In the genomic region with DNA sequence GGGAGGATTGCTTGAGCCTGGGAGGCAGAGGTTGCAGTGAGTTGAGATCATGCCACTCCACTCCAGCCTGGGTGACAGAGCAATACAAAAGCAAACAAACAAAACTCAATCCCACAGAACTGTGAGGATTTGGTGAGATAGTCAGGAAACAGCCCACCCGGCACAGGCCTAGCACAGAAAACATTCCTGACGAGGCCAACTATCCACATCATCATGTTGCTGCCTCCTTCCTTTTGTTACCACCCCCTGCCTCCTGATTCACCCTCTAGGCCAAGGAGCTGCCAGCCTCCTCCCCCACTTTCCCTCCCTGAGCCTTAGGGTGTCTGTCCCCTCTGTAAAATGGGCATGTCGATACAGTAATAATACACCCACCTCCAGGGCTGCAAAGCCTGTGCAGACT, we compare ENCODE assay signal across 14 cellular contexts.
DNase-seq lines count a peak whose midpoint lies in the region; ATAC-seq lines count a peak whose summit lies in the region.
"Had no signal": no experiment of that assay in that cellular context is flagged by ENCODE, and none has a peak within 500 bp of the region (broad histone marks: within the 10 kb centered on the region; RNA-seq: fewer than 3 reads in every experiment).

No MANE protein-coding gene starts in this region.

- peaks cover 88% of the 10 kb centered on the region for H3K4me1 Mint-ChIP-seq in activated naive CD8-positive, alpha-beta T cell treated with anti-CD3 and anti-CD28 coated beads, Interleukin-2, amount 50 U/mL, for 24 hours

- no peak for ATAC-seq in activated naive CD8-positive, alpha-beta T cell treated with anti-CD3 and anti-CD28 coated beads, Interleukin-2, amount 50 U/mL, for 24 hours
- ATAC-seq: Right ventricle myocardium inferior, upper lobe of right lung had no signal

- H3K27me3 Mint-ChIP-seq in activated naive CD8-positive, alpha-beta T cell treated with anti-CD3 and anti-CD28 coated beads, Interleukin-2, amount 50 U/mL, for 24 hours = no peaks in the 10 kb centered on the region

- peaks cover 33% of the 10 kb centered on the region for H3K36me3 Mint-ChIP-seq in activated naive CD8-positive, alpha-beta T cell treated with anti-CD3 and anti-CD28 coated beads, Interleukin-2, amount 50 U/mL, for 24 hours (ENCODE audit: low read depth)

- H3K9me3 Mint-ChIP-seq in activated naive CD8-positive, alpha-beta T cell treated with anti-CD3 and anti-CD28 coated beads, Interleukin-2, amount 50 U/mL, for 24 hours = no peaks in the 10 kb centered on the region
- H3K9me3 Mint-ChIP-seq: activated T-helper 2 cell treated with anti-CD3 and anti-CD28 coated beads, Interferon-gamma antibody, Interleukin-2, Interleukin-4, amounts not matched to agents 10 μg/mL and 5 μg/mL and 100 μg/mL, durations not matched to agents 14 hours and 24 hours and 36 hours had no signal

- peak overlapping the region; percentile 22 for H3K27ac Mint-ChIP-seq in activated naive CD8-positive, alpha-beta T cell treated with anti-CD3 and anti-CD28 coated beads, Interleukin-2, amount 50 U/mL, for 24 hours

- DNase-seq in AG08396 (ENCODE audit: low spot score) (peak; percentile 70), EL (peak; percentile 87), iris pigment epithelial cell (ENCODE audit: low read depth) (peak; percentile 88), SHP77 (lab: John Stamatoyannopoulos, UW) (no peak), OCI-M1 (lab: John Stamatoyannopoulos, UW) (no peak), NCI-H510A treated with DMSO at 0.1 percent for 48 hours (lab: John Stamatoyannopoulos, UW) (no peak)
- no peak for DNase-seq in activated naive CD8-positive, alpha-beta T cell treated with anti-CD3 and anti-CD28 coated beads, Interleukin-2, amount 50 U/mL, for 24 hours
- no peak for DNase-seq in activated effector memory CD4-positive, alpha-beta T cell treated with Interleukin-2 at 50 U/mL for 16 hours
- DNase-seq: MV-4-11, NCI-H526 treated with DMSO at 0.1 percent for 48 hours, sigmoid colon, upper lobe of right lung had no signal

- H3K4me3 Mint-ChIP-seq in activated naive CD8-positive, alpha-beta T cell treated with anti-CD3 and anti-CD28 coated beads, Interleukin-2, amount 50 U/mL, for 24 hours = no peak overlapping the region

Comparison
In these comparisons a context has a peak if more than half of its experiments do, and no peak if none do; other contexts are left out.
1. DNase-seq: peak in AG08396 (single experiment), EL (single experiment) and iris pigment epithelial cell (single experiment); none in activated naive CD8-positive, alpha-beta T cell treated with anti-CD3 and anti-CD28 coated beads, Interleukin-2, amount 50 U/mL, for 24 hours (single experiment), SHP77 (0 of 2), activated effector memory CD4-positive, alpha-beta T cell treated with Interleukin-2 at 50 U/mL for 16 hours (single experiment), OCI-M1 (single experiment) and NCI-H510A treated with DMSO at 0.1 percent for 48 hours (single experiment).